ENCODE assay signal across 14 cellular contexts in genomic region chr12:10069099-10069498, GRCh38. TPM values are rescaled to one million over a fixed set of nuclear protein-coding genes. Genes with fewer than 3 reads are reported as not detected.
DNase-seq lines count a peak whose midpoint lies in the region; ATAC-seq, FAIRE-seq and TF ChIP-seq lines count a peak whose summit lies in the region.
"Had no signal": no experiment of that assay in that cellular context is flagged by ENCODE, and none has a peak within 500 bp of the region (broad histone marks: within the 10 kb centered on the region; RNA-seq: fewer than 3 reads in every experiment).

No MANE protein-coding gene starts in this region.

- no peaks in the 10 kb centered on the region for H3K9me3 ChIP-seq in skeletal muscle tissue (ENCODE audit: control insufficient read depth in 3 of 3, low read length in 3 of 3)
- H3K9me3 ChIP-seq: SJCRH30 had no signal

- CTCF ChIA-PET in activated CD8-positive, alpha-beta memory T cell treated with anti-CD3 and anti-CD28 coated beads, Interleukin-2, amount 10 ng/mL, durations not matched to agents 7 days and 5 days (lab: Charles Lee) = no interaction called here

- DNase-seq in GM19239 (ENCODE audit: insufficient read length, low spot score) (no peak), SIG-M5 (lab: John Stamatoyannopoulos, UW) (peak; percentile 28), foreskin keratinocyte (peak in 1 of 2 donors; percentile 28), dedifferentiated amniotic fluid mesenchymal stem cell (ENCODE audit: extremely low spot score) (no peak), SHP77 (lab: John Stamatoyannopoulos, UW) (no peak)
- no peak for DNase-seq in activated CD8-positive, alpha-beta memory T cell treated with anti-CD3 and anti-CD28 coated beads, Interleukin-2, amount 10 ng/mL, durations not matched to agents 7 days and 5 days
- DNase-seq: activated T-cell treated with anti-CD3 and anti-CD28 coated beads for 4 hours, DMS79, retina, SJCRH30 had no signal

- H3K36me3 Mint-ChIP-seq in activated CD8-positive, alpha-beta memory T cell treated with anti-CD3 and anti-CD28 coated beads, Interleukin-2, amount 10 ng/mL, durations not matched to agents 7 days and 5 days = no peaks in the 10 kb centered on the region

- H3K27me3 Mint-ChIP-seq in activated CD8-positive, alpha-beta memory T cell treated with anti-CD3 and anti-CD28 coated beads, Interleukin-2, amount 10 ng/mL, durations not matched to agents 7 days and 5 days = peaks cover 59% of the 10 kb centered on the region

- H3K27ac Mint-ChIP-seq in activated CD8-positive, alpha-beta memory T cell treated with anti-CD3 and anti-CD28 coated beads, Interleukin-2, amount 10 ng/mL, durations not matched to agents 7 days and 5 days = no peak overlapping the region

- H3K4me1 ChIP-seq in foreskin keratinocyte = peaks cover 6% of the 10 kb centered on the region
- no peaks in the 10 kb centered on the region for H3K4me1 ChIP-seq in skeletal muscle tissue (ENCODE audit: control insufficient read depth in 3 of 3, insufficient read depth in 3 of 3, low read length in 3 of 3)
- H3K4me1 ChIP-seq: SJCRH30 had no signal

- H3K4me1 Mint-ChIP-seq in activated CD8-positive, alpha-beta memory T cell treated with anti-CD3 and anti-CD28 coated beads, Interleukin-2, amount 10 ng/mL, durations not matched to agents 7 days and 5 days = peaks cover 25% of the 10 kb centered on the region

- H3K36me3 ChIP-seq in skeletal muscle tissue (ENCODE audit: control insufficient read depth in 3 of 3, insufficient read depth in 3 of 3, low read length in 3 of 3) = no peaks in the 10 kb centered on the region
- H3K36me3 ChIP-seq: SJCRH30 had no signal

- no peak overlapping the region for H3K9ac ChIP-seq in skeletal muscle tissue (ENCODE audit: low read depth in 1 of 3, low read length in 3 of 3)

- ATAC-seq in foreskin keratinocyte (peak; percentile 61), HG02970 (IDR thresholded peaks at IDR 0.05; ENCODE audit: low FRiP score, unreplicated experiment) (no peak)
- ATAC-seq in activated CD8-positive, alpha-beta memory T cell treated with anti-CD3 and anti-CD28 coated beads, Interleukin-2, amount 10 ng/mL, durations not matched to agents 7 days and 5 days = no peak

- H3K27ac ChIP-seq in foreskin keratinocyte = no peak overlapping the region
- peak overlapping the region; percentile 72 for H3K27ac ChIP-seq in skeletal muscle tissue (ENCODE audit: low read depth, low read length)
- H3K27ac ChIP-seq: SJCRH30 had no signal

- no peaks in the 10 kb centered on the region for H3K9me3 Mint-ChIP-seq in activated CD8-positive, alpha-beta memory T cell treated with anti-CD3 and anti-CD28 coated beads, Interleukin-2, amount 10 ng/mL, durations not matched to agents 7 days and 5 days (ENCODE audit: low read depth)

- peak; percentile 54 for FAIRE-seq in GM19239 (lab: Jason Lieb, UNC)
- FAIRE-seq: islet of Langerhans had no signal

- peak; percentile 14 for TF ChIP-seq CTCF in foreskin keratinocyte (conservative IDR thresholded peaks at IDR 0.05)

- H3K27me3 ChIP-seq in foreskin keratinocyte (no peaks in the 10 kb centered on the region), skeletal muscle tissue (ENCODE audit: control insufficient read depth in 3 of 3, insufficient read depth in 3 of 3, low read length in 3 of 3) (no peaks in the 10 kb centered on the region)
- H3K27me3 ChIP-seq: SJCRH30 had no signal

- no peak overlapping the region for H3K4me3 ChIP-seq in skeletal muscle tissue (ENCODE audit: low read length in 3 of 3)
- H3K4me3 ChIP-seq: SJCRH30 had no signal

- no peak overlapping the region for H3K4me3 Mint-ChIP-seq in activated CD8-positive, alpha-beta memory T cell treated with anti-CD3 and anti-CD28 coated beads, Interleukin-2, amount 10 ng/mL, durations not matched to agents 7 days and 5 days

RNA-seq across cellular contexts. Expression of gene CLEC1A, which starts 29.7 kb away (rescaled TPM):
- total RNA-seq in foreskin keratinocyte = not detected in 2 replicates
- polyA plus RNA-seq in foreskin keratinocyte = not detected in 2 replicates
- 1.0 TPM for total RNA-seq in skeletal muscle tissue
- not detected for total RNA-seq in activated CD8-positive, alpha-beta memory T cell treated with anti-CD3 and anti-CD28 coated beads, Interleukin-2, amount 10 ng/mL, durations not matched to agents 7 days and 5 days
- total RNA-seq: chondrocyte, SJCRH30 had no signal

RNA-seq across cellular contexts. Expression of gene CLEC9A, which starts 38.6 kb away (rescaled TPM):
- total RNA-seq in foreskin keratinocyte (not detected in 2 replicates), skeletal muscle tissue (not detected)
- not detected in 2 replicates for polyA plus RNA-seq in foreskin keratinocyte
- not detected for total RNA-seq in activated CD8-positive, alpha-beta memory T cell treated with anti-CD3 and anti-CD28 coated beads, Interleukin-2, amount 10 ng/mL, durations not matched to agents 7 days and 5 days
- total RNA-seq: chondrocyte, SJCRH30 had no signal

RNA-seq across cellular contexts. Expression of gene CLEC12B, which starts 58.7 kb away (rescaled TPM):
- total RNA-seq in foreskin keratinocyte = not detected in 2 replicates
- not detected in 2 replicates for polyA plus RNA-seq in foreskin keratinocyte
- total RNA-seq in skeletal muscle tissue = not detected
- not detected for total RNA-seq in activated CD8-positive, alpha-beta memory T cell treated with anti-CD3 and anti-CD28 coated beads, Interleukin-2, amount 10 ng/mL, durations not matched to agents 7 days and 5 days
- total RNA-seq: chondrocyte, SJCRH30 had no signal
